Comparison of ENCODE assay signal across 24 cellular contexts in genomic region chr4:15740764-15741404, GRCh38. TPM values are rescaled to one million over a fixed set of nuclear protein-coding genes. Genes with fewer than 3 reads are reported as not detected.
"Had no signal": no experiment of that assay in that cellular context is flagged by ENCODE, and none has a peak within 500 bp of the region (broad histone marks: within the 10 kb centered on the region; RNA-seq: fewer than 3 reads in every experiment).

No MANE protein-coding gene starts in this region.

- H3K27me3 ChIP-seq: brain microvascular endothelial cell, cardiac muscle cell had no signal

- H3K4me3 Mint-ChIP-seq: activated CD4-positive, alpha-beta memory T cell treated with anti-CD3 and anti-CD28 coated beads, Interleukin-2, amount 10 ng/mL, durations not matched to agents 7 days and 5 days; activated CD4-positive, alpha-beta T cell treated with anti-CD3 and anti-CD28 coated beads, Interleukin-2, amount 10 ng/mL, durations not matched to agents 7 days and 5 days; activated naive CD4-positive, alpha-beta T cell treated with anti-CD3 and anti-CD28 coated beads, Interleukin-2, amount 10 ng/mL, durations not matched to agents 7 days and 5 days; activated naive CD8-positive, alpha-beta T cell treated with anti-CD3 and anti-CD28 coated beads for 36 hours; activated T-cell treated with anti-CD3 and anti-CD28 coated beads, Interleukin-2, amount 50 U/mL, for 72 hours; T-cell had no signal

- H3K27me3 Mint-ChIP-seq: activated CD4-positive, alpha-beta T cell treated with anti-CD3 and anti-CD28 coated beads, Interleukin-2, amount 10 ng/mL, durations not matched to agents 7 days and 5 days; activated naive CD8-positive, alpha-beta T cell treated with anti-CD3 and anti-CD28 coated beads for 36 hours; T-cell had no signal

- ATAC-seq: activated T-cell treated with anti-CD3 and anti-CD28 coated beads, Interleukin-2, amount 50 U/mL, for 72 hours; Right ventricle myocardium inferior; T-cell had no signal

- H3K27ac ChIP-seq: brain microvascular endothelial cell, cardiac muscle cell, SK-N-MC had no signal

- H3K36me3 ChIP-seq: brain microvascular endothelial cell, cardiac muscle cell had no signal

- H3K27ac Mint-ChIP-seq: activated CD4-positive, alpha-beta memory T cell treated with anti-CD3 and anti-CD28 coated beads, Interleukin-2, amount 10 ng/mL, durations not matched to agents 7 days and 5 days; activated CD4-positive, alpha-beta T cell treated with anti-CD3 and anti-CD28 coated beads, Interleukin-2, amount 10 ng/mL, durations not matched to agents 7 days and 5 days; activated naive CD4-positive, alpha-beta T cell treated with anti-CD3 and anti-CD28 coated beads, Interleukin-2, amount 10 ng/mL, durations not matched to agents 7 days and 5 days; activated naive CD8-positive, alpha-beta T cell treated with anti-CD3 and anti-CD28 coated beads for 36 hours; activated T-cell treated with anti-CD3 and anti-CD28 coated beads, Interleukin-2, amount 50 U/mL, for 72 hours; activated T-helper 2 cell treated with anti-CD3 and anti-CD28 coated beads, Interferon-gamma antibody, Interleukin-2, Interleukin-4, amounts not matched to agents 10 μg/mL and 5 μg/mL and 100 μg/mL, durations not matched to agents 14 hours and 24 hours and 36 hours; T-cell had no signal

- DNase-seq: activated CD4-positive, alpha-beta memory T cell treated with anti-CD3 and anti-CD28 coated beads, Interleukin-2, amount 10 ng/mL, durations not matched to agents 7 days and 5 days; activated CD4-positive, alpha-beta T cell treated with anti-CD3 and anti-CD28 coated beads, Interleukin-2, amount 10 ng/mL, durations not matched to agents 7 days and 5 days; activated CD4-positive, CD25-positive, alpha-beta regulatory T cell; activated gamma-delta T cell treated with Interleukin-2 at 50 U/mL for 16 hours; activated naive CD4-positive, alpha-beta T cell treated with anti-CD3 and anti-CD28 coated beads, Interleukin-2, amount 10 ng/mL, durations not matched to agents 7 days and 5 days; activated naive CD8-positive, alpha-beta T cell treated with anti-CD3 and anti-CD28 coated beads for 36 hours; activated T-cell treated with anti-CD3 and anti-CD28 coated beads, Interleukin-2, amount 50 U/mL, for 72 hours; brain microvascular endothelial cell; MM.1S; NCI-H1105; NCI-H1436; NCI-H1930; NCI-H2171 treated with DMSO at 0.1 percent for 48 hours; NCI-H345; NCI-H510A; NCI-H526 treated with DMSO at 0.1 percent for 48 hours; NCI-H82; T-cell; T-helper 2 cell; T1000 had no signal

- H3K4me3 ChIP-seq: cardiac muscle cell, SK-N-MC had no signal

RNA-seq across cellular contexts. Expression of gene CD38, which starts 37.2 kb away (rescaled TPM):
- total RNA-seq: cardiac muscle cell had no signal
